1 cellular context compared by ENCODE assay signal in the genomic region with DNA sequence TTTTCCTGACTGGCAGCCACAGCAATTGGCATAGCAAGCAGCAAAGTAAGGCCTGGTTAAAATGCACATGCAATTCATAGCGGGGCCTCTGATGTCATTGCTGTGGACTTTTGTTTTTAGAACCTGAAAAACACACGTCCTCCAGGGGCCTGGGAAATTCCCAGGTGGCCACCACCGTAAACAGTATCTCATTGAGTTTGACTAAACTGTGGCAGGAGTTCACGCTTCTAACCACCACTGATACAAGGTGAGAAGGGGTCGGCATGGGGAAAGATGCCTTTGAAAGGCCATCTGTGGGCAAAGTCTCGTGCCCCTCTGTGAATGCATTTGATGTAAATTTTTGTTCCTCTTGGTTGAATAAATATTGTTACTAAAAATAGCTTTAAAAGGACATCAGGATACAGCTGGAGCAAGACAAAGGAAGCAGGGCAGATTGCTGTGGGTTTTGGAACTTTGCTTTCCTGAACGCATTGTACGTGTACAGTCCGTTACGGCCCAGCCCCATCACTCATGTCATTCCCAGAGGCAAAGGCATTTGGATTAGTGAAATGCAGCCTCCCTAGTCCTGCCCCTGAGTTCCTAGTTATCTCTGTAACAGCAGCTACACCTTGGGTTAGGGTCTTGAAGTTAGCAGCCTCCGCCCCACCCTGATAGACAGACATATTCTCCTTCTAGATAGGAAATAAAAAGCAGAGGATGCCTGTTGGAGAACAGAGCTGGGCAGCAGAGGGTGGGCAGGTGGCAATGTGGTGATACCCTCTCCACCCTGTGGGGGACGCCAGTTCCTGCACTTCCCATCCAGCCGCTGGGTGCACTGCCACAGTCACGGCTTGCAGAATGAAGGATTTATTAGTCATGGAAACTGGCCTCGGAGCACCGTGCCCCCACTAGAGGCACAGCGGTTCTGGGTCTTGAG.
TF ChIP-seq lines count a peak whose summit lies in the region.

No MANE protein-coding gene starts in this region.

TF ChIP-seq in K562, 482 proteins besides CTCF, POLR2A, EP300 and RAD21 (continued from another document):
- TF ChIP-seq, protein P1, sequence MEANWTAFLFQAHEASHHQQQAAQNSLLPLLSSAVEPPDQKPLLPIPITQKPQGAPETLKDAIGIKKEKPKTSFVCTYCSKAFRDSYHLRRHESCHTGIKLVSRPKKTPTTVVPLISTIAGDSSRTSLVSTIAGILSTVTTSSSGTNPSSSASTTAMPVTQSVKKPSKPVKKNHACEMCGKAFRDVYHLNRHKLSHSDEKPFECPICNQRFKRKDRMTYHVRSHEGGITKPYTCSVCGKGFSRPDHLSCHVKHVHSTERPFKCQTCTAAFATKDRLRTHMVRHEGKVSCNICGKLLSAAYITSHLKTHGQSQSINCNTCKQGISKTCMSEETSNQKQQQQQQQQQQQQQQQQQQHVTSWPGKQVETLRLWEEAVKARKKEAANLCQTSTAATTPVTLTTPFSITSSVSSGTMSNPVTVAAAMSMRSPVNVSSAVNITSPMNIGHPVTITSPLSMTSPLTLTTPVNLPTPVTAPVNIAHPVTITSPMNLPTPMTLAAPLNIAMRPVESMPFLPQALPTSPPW (CRISPR knock-in tag; IDR thresholded peaks at IDR 0.05): peak; percentile 53
- 0 out of 2 replicates have a peak, but pooled peaks have one; percentile 22 for TF ChIP-seq EP400 (IDR thresholded peaks at IDR 0.05)
- peak; percentile 45; the same call in 1 of the 2 replicates for TF ChIP-seq NFE2 (IDR thresholded peaks at IDR 0.05; ENCODE audit: low read depth)
- TF ChIP-seq KAT8 (IDR thresholded peaks at IDR 0.05; ENCODE audit: low read depth): no peak
- TF ChIP-seq ZNF124 (CRISPR knock-in tag; IDR thresholded peaks at IDR 0.05): no peak
- TF ChIP-seq SMARCB1 (IDR thresholded peaks at IDR 0.05; ENCODE audit: insufficient read length, low read depth): peak; percentile 48
- peak; percentile 85 for TF ChIP-seq ARID1B (IDR thresholded peaks at IDR 0.05)
- TF ChIP-seq PML (IDR thresholded peaks at IDR 0.05; ENCODE audit: low read length): 0 out of 2 replicates have a peak, but pooled peaks have one; percentile 35
- TF ChIP-seq ERF (CRISPR knock-in tag; IDR thresholded peaks at IDR 0.05): no peak
- TF ChIP-seq, protein P2, sequence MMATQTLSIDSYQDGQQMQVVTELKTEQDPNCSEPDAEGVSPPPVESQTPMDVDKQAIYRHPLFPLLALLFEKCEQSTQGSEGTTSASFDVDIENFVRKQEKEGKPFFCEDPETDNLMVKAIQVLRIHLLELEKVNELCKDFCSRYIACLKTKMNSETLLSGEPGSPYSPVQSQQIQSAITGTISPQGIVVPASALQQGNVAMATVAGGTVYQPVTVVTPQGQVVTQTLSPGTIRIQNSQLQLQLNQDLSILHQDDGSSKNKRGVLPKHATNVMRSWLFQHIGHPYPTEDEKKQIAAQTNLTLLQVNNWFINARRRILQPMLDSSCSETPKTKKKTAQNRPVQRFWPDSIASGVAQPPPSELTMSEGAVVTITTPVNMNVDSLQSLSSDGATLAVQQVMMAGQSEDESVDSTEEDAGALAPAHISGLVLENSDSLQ (IDR thresholded peaks at IDR 0.05): peak; percentile 69; the same call in 1 of the 2 replicates
- TF ChIP-seq ZNF354B (CRISPR knock-in tag; IDR thresholded peaks at IDR 0.05): no peak
- TF ChIP-seq PHTF2 (CRISPR knock-in tag; IDR thresholded peaks at IDR 0.05): no peak
- TF ChIP-seq FOSL1 (tag; conservative IDR thresholded peaks at IDR 0.05): peak; percentile 73
- 0 out of 2 replicates have a peak, but pooled peaks have one; percentile 38 for TF ChIP-seq MBD2 (IDR thresholded peaks at IDR 0.05; ENCODE audit: borderline replicate concordance, low read depth)
- no peak for TF ChIP-seq CHD2 (IDR thresholded peaks at IDR 0.05; ENCODE audit: low read depth, low read length)
- TF ChIP-seq RHOXF2B (CRISPR knock-in tag; conservative IDR thresholded peaks at IDR 0.05): no peak
- TF ChIP-seq ZFX (CRISPR knock-in tag; IDR thresholded peaks at IDR 0.05): peak; percentile 40
- 0 out of 2 replicates have a peak, but pooled peaks have one; percentile 43 for TF ChIP-seq ZKSCAN8 (CRISPR knock-in tag; IDR thresholded peaks at IDR 0.05)
- TF ChIP-seq ZNF431 (CRISPR knock-in tag; IDR thresholded peaks at IDR 0.05): no peak
- TF ChIP-seq, protein P3, sequence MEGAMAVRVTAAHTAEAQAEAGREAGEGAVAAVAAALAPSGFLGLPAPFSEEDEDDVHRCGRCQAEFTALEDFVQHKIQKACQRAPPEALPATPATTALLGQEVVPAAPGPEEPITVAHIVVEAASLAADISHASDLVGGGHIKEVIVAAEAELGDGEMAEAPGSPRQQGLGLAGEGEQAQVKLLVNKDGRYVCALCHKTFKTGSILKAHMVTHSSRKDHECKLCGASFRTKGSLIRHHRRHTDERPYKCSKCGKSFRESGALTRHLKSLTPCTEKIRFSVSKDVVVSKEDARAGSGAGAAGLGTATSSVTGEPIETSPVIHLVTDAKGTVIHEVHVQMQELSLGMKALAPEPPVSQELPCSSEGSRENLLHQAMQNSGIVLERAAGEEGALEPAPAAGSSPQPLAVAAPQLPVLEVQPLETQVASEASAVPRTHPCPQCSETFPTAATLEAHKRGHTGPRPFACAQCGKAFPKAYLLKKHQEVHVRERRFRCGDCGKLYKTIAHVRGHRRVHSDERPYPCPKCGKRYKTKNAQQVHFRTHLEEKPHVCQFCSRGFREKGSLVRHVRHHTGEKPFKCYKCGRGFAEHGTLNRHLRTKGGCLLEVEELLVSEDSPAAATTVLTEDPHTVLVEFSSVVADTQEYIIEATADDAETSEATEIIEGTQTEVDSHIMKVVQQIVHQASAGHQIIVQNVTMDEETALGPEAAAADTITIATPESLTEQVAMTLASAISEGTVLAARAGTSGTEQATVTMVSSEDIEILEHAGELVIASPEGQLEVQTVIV (CRISPR knock-in tag; IDR thresholded peaks at IDR 0.05; ENCODE audit: borderline replicate concordance): no peak
- TF ChIP-seq, protein P4, sequence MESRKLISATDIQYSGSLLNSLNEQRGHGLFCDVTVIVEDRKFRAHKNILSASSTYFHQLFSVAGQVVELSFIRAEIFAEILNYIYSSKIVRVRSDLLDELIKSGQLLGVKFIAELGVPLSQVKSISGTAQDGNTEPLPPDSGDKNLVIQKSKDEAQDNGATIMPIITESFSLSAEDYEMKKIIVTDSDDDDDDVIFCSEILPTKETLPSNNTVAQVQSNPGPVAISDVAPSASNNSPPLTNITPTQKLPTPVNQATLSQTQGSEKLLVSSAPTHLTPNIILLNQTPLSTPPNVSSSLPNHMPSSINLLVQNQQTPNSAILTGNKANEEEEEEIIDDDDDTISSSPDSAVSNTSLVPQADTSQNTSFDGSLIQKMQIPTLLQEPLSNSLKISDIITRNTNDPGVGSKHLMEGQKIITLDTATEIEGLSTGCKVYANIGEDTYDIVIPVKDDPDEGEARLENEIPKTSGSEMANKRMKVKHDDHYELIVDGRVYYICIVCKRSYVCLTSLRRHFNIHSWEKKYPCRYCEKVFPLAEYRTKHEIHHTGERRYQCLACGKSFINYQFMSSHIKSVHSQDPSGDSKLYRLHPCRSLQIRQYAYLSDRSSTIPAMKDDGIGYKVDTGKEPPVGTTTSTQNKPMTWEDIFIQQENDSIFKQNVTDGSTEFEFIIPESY (CRISPR knock-in tag; IDR thresholded peaks at IDR 0.05): peak; percentile 66
- peak; percentile 20; the same call in 1 of the 2 replicates for TF ChIP-seq SOX6 (IDR thresholded peaks at IDR 0.05)
- TF ChIP-seq GABPB1 (CRISPR knock-in tag; IDR thresholded peaks at IDR 0.05): peak; percentile 59; the same call in 1 of the 2 replicates
- TF ChIP-seq SRSF9 (IDR thresholded peaks at IDR 0.05; ENCODE audit: borderline replicate concordance, low read depth, low read length): no peak
- 0 out of 4 replicates have a peak, but pooled peaks of 1 of the 2 experiments have one; percentile 71 for TF ChIP-seq TBL1XR1 (IDR thresholded peaks at IDR 0.05; ENCODE audit: low read length in 2 of 2)
- TF ChIP-seq NR2C2 (CRISPR knock-in tag; IDR thresholded peaks at IDR 0.05): 0 out of 2 replicates have a peak, but pooled peaks have one; percentile 48
- no peak; the same call in 1 of the 2 replicates for TF ChIP-seq NR2C2 (tag; IDR thresholded peaks at IDR 0.05)
- TF ChIP-seq, protein P5, sequence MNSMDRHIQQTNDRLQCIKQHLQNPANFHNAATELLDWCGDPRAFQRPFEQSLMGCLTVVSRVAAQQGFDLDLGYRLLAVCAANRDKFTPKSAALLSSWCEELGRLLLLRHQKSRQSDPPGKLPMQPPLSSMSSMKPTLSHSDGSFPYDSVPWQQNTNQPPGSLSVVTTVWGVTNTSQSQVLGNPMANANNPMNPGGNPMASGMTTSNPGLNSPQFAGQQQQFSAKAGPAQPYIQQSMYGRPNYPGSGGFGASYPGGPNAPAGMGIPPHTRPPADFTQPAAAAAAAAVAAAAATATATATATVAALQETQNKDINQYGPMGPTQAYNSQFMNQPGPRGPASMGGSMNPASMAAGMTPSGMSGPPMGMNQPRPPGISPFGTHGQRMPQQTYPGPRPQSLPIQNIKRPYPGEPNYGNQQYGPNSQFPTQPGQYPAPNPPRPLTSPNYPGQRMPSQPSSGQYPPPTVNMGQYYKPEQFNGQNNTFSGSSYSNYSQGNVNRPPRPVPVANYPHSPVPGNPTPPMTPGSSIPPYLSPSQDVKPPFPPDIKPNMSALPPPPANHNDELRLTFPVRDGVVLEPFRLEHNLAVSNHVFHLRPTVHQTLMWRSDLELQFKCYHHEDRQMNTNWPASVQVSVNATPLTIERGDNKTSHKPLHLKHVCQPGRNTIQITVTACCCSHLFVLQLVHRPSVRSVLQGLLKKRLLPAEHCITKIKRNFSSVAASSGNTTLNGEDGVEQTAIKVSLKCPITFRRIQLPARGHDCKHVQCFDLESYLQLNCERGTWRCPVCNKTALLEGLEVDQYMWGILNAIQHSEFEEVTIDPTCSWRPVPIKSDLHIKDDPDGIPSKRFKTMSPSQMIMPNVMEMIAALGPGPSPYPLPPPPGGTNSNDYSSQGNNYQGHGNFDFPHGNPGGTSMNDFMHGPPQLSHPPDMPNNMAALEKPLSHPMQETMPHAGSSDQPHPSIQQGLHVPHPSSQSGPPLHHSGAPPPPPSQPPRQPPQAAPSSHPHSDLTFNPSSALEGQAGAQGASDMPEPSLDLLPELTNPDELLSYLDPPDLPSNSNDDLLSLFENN (IDR thresholded peaks at IDR 0.05; ENCODE audit: low read depth in 2 of 2, low read length in 2 of 2): peak in 1 of 2 experiments; percentile 77; a peak in 2 of 4 replicates
- TF ChIP-seq TRIM24 (IDR thresholded peaks at IDR 0.05): peak; percentile 48 to 71; a peak in 2 of 4 replicates
- TF ChIP-seq NBN (IDR thresholded peaks at IDR 0.05; ENCODE audit: low read depth): no peak
- TF ChIP-seq NELFE (IDR thresholded peaks at IDR 0.05; ENCODE audit: insufficient read depth, insufficient read length): no peak
- no peak for TF ChIP-seq ADNP (tag; IDR thresholded peaks at IDR 0.05)
- 0 out of 2 replicates have a peak, but pooled peaks have one; percentile 60 for TF ChIP-seq ZNF584 (CRISPR knock-in tag; IDR thresholded peaks at IDR 0.05; ENCODE audit: low read depth)
- no peak for TF ChIP-seq ZNF165 (CRISPR knock-in tag; IDR thresholded peaks at IDR 0.05; ENCODE audit: borderline replicate concordance)
- TF ChIP-seq ZNF511 (CRISPR knock-in tag; IDR thresholded peaks at IDR 0.05): no peak
- no peak for TF ChIP-seq ZNF79 (CRISPR knock-in tag; IDR thresholded peaks at IDR 0.05; ENCODE audit: low read depth)
- TF ChIP-seq ZNF766 (CRISPR knock-in tag; conservative IDR thresholded peaks at IDR 0.05): 0 out of 2 replicates have a peak, but pooled peaks have one; percentile 21
- peak; percentile 64 for TF ChIP-seq KLF16 (IDR thresholded peaks at IDR 0.05)
- peak; percentile 62 for TF ChIP-seq SMARCA4 (IDR thresholded peaks at IDR 0.05)
- peak; percentile 97 for TF ChIP-seq MEIS2 (IDR thresholded peaks at IDR 0.05; ENCODE audit: partially characterized antibody)
- TF ChIP-seq ELF4 (CRISPR knock-in tag; IDR thresholded peaks at IDR 0.05): no peak
- TF ChIP-seq BMI1 (IDR thresholded peaks at IDR 0.05; ENCODE audit: low read length): no peak
- TF ChIP-seq, protein P6, sequence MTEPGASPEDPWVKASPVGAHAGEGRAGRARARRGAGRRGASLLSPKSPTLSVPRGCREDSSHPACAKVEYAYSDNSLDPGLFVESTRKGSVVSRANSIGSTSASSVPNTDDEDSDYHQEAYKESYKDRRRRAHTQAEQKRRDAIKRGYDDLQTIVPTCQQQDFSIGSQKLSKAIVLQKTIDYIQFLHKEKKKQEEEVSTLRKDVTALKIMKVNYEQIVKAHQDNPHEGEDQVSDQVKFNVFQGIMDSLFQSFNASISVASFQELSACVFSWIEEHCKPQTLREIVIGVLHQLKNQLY (CRISPR knock-in tag; conservative IDR thresholded peaks at IDR 0.05): no peak
- peak; percentile 76 for TF ChIP-seq TAL1 (IDR thresholded peaks at IDR 0.05)
- peak in 1 of 2 experiments; percentile 83; a peak in 2 of 4 replicates for TF ChIP-seq MAZ (CRISPR knock-in tag; conservative IDR thresholded peaks at IDR 0.05 in 1 of 2, IDR thresholded peaks at IDR 0.05 in 1 of 2)
- no peak for TF ChIP-seq ZSCAN29 (IDR thresholded peaks at IDR 0.05)
- peak; percentile 75 for TF ChIP-seq TFAP4 (CRISPR knock-in tag; IDR thresholded peaks at IDR 0.05; ENCODE audit: borderline replicate concordance)
- 0 out of 2 replicates have a peak, but pooled peaks have one; percentile 23 for TF ChIP-seq ZNF384 (IDR thresholded peaks at IDR 0.05; ENCODE audit: low read depth, low read length)
- TF ChIP-seq DPF2 (IDR thresholded peaks at IDR 0.05): peak; percentile 85; the same call in 1 of the 2 replicates
- TF ChIP-seq HDAC8 (tag; IDR thresholded peaks at IDR 0.05): no peak
- peak; percentile 73 for TF ChIP-seq NFIC (IDR thresholded peaks at IDR 0.05)
- no peak for TF ChIP-seq RBM15 (IDR thresholded peaks at IDR 0.05; ENCODE audit: insufficient read depth, low read length)
